13 cellular contexts compared by ENCODE assay signal in the genomic region with DNA sequence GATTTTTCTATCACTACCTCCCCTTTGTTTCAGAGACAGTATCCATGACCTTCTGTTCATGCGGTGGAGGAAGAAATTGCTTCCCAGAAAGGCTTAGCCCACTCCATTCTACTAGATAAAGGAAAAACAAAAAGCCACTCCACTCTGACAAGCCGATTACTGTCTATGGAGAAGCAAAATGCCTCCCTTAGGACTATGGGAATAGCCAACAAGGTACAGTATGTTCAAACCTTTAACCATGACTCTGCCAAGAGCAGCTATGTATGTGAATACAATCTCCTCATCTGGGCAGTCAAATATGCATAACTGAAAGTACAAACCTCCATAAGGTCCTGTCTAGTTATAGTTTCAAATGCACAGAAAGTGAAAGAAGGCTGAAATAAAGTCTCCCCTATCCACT. TPM values are rescaled to one million over a fixed set of nuclear protein-coding genes. Genes with fewer than 3 reads are reported as not detected.
DNase-seq lines count a peak whose midpoint lies in the region; ATAC-seq and TF ChIP-seq lines count a peak whose summit lies in the region.
"Had no signal": no experiment of that assay in that cellular context is flagged by ENCODE, and none has a peak within 500 bp of the region (broad histone marks: within the 10 kb centered on the region; RNA-seq: fewer than 3 reads in every experiment).

No MANE protein-coding gene starts in this region.

- H3K36me3 ChIP-seq in right atrium auricular region (no peaks in the 10 kb centered on the region), thymus (ENCODE audit: control insufficient read depth, insufficient read depth) (no peaks in the 10 kb centered on the region)
- H3K36me3 ChIP-seq: brain microvascular endothelial cell had no signal

- H3K4me1 ChIP-seq in right atrium auricular region: peaks cover 0 to 39% of the 10 kb centered on the region in 2 donors
- H3K4me1 ChIP-seq in thymus (ENCODE audit: control insufficient read depth, insufficient read depth, low read length): no peaks in the 10 kb centered on the region

- intact Hi-C loops in Right ventricle myocardium inferior (cut with DNase I): no loop called here

- no peaks in the 10 kb centered on the region for H3K27me3 ChIP-seq in right atrium auricular region
- H3K27me3 ChIP-seq in thymus (ENCODE audit: control insufficient read depth, insufficient read depth): no peaks in the 10 kb centered on the region
- H3K27me3 ChIP-seq: brain microvascular endothelial cell had no signal

- ATAC-seq in Right ventricle myocardium inferior: peak; percentile 61
- peak; percentile 70 for ATAC-seq in HG02938 (IDR thresholded peaks at IDR 0.05; ENCODE audit: unreplicated experiment)
- ATAC-seq in HG03378 (IDR thresholded peaks at IDR 0.05; ENCODE audit: unreplicated experiment): no peak
- ATAC-seq in HG02642 (IDR thresholded peaks at IDR 0.05; ENCODE audit: poor library complexity, unreplicated experiment): no peak
- ATAC-seq: natural killer cell treated with Interleukin-12 subunit alpha and Interleukin-12 subunit beta and Interleukin-15 and Interleukin-18, amount 100 ng/mL, for 72 hours had no signal

- H3K9me3 ChIP-seq in right atrium auricular region (no peaks in the 10 kb centered on the region), thymus (ENCODE audit: control insufficient read depth) (no peaks in the 10 kb centered on the region)

- WGBS in thymus: 94% methylated on average over 2 of the region's 2 CpGs

- no peak for DNase-seq in Right ventricle myocardium inferior (ENCODE audit: missing footprints)
- no peak for DNase-seq in right atrium auricular region (ENCODE audit: low spot score)
- peak; percentile 97 for DNase-seq in NCI-H82 (lab: John Stamatoyannopoulos, UW)
- DNase-seq in NCI-H748 treated with DMSO at 0.1 percent for 48 hours (lab: John Stamatoyannopoulos, UW): no peak
- DNase-seq: activated T-cell treated with anti-CD3 and anti-CD28 coated beads, Interleukin-2, amount 50 U/mL, for 1 hour; brain microvascular endothelial cell; islet precursor cell; NCI-H1105 treated with DMSO at 0.1 percent for 48 hours had no signal

- TF ChIP-seq CTCF in right atrium auricular region (IDR thresholded peaks at IDR 0.05): no peak

- H3K27ac ChIP-seq in right atrium auricular region (peak overlapping the region in 1 of 2 donors; percentile 46), thymus (ENCODE audit: low read depth) (peak overlapping the region; percentile 27)
- H3K27ac ChIP-seq: brain microvascular endothelial cell had no signal

- H3K4me3 ChIP-seq in right atrium auricular region (no peak overlapping the region), thymus (ENCODE audit: low read length) (no peak overlapping the region)

RNA-seq across cellular contexts. Expression of gene ATF7, which starts 40.5 kb away (rescaled TPM):
- total RNA-seq in Right ventricle myocardium inferior: 39.8 TPM
- 10 to 100 TPM; 22.1 to 24.7 TPM for total RNA-seq in right atrium auricular region
- polyA plus RNA-seq in thymus: 15.8 TPM

Comparison
In these comparisons a context has a peak if more than half of its experiments do, and no peak if none do; other contexts are left out.
1. ATAC-seq: peak in Right ventricle myocardium inferior (single experiment) and HG02938 (single experiment); none in HG03378 (single experiment) and HG02642 (single experiment).